ENCODE assay signal across 8 cellular contexts in genomic region chr2:10446631-10447030, GRCh38. TPM values are rescaled to one million over a fixed set of nuclear protein-coding genes. Genes with fewer than 3 reads are reported as not detected.
DNase-seq lines count a peak whose midpoint lies in the region; ATAC-seq, FAIRE-seq and TF ChIP-seq lines count a peak whose summit lies in the region.

No MANE protein-coding gene starts in this region.

- no peak overlapping the region for H3K18ac ChIP-seq in IMR-90 (ENCODE audit: low read depth, low read length)

- POLR2A ChIA-PET in BJ (lab: Charles Lee) (no interaction called here), IMR-90 (lab: Charles Lee; ENCODE audit: unreplicated experiment) (no interaction called here), GM12878 (lab: Charles Lee) (interaction anchor here (0.7 to 4.4 kb wide), 11 partner anchors 10 to 604 kb away, joined by 3 to 60 read pairs (median 3); partner anchors contain the start of genes CYS1, HPCAL1 and TAF1B)

- H3K9me3 Mint-ChIP-seq in naive B cell = no peaks in the 10 kb centered on the region

- no peak overlapping the region for H2AK5ac ChIP-seq in IMR-90 (ENCODE audit: low read depth, low read length)

- H3K27ac ChIP-seq in IMR-90 (ENCODE audit: insufficient read depth, low read length) (no peak overlapping the region), GM12878 (ENCODE audit: control insufficient read depth, insufficient read depth) (peak overlapping the region; percentile 93)

- peaks cover 28 to 29% of the 10 kb centered on the region in 2 donors for H3K36me3 Mint-ChIP-seq in naive B cell

- TF ChIP-seq POLR2A in IMR-90 (IDR thresholded peaks at IDR 0.05; ENCODE audit: low read depth, low read length) (no peak), GM12878 (IDR thresholded peaks at IDR 0.05; ENCODE audit: low read depth, low read length) (no peak), GM18505 (IDR thresholded peaks at IDR 0.05; ENCODE audit: borderline replicate concordance, extremely low read depth, insufficient read depth, insufficient read length) (no peak)

- H2AFZ ChIP-seq in IMR-90 (replicated peaks; ENCODE audit: low read length, poor library complexity) = no peak overlapping the region
- H2AFZ ChIP-seq in GM12878 (ENCODE audit: control insufficient read depth, low read depth, low read length) = no peak overlapping the region

- H2AK9ac ChIP-seq in IMR-90 (replicated peaks; ENCODE audit: low read depth, low read length, poor library complexity) = peak overlapping the region; percentile 74

- H3K9me3 ChIP-seq in IMR-90 (ENCODE audit: control insufficient read depth, insufficient read depth, low read length) (no peaks in the 10 kb centered on the region), GM12878 (replicated peaks; ENCODE audit: control insufficient read depth, insufficient read depth, low read length) (no peaks in the 10 kb centered on the region)

- H3K79me2 ChIP-seq in GM12878 (ENCODE audit: control insufficient read depth, insufficient read depth, low read length) = peaks cover 58% of the 10 kb centered on the region

- no peak overlapping the region for H3K4ac ChIP-seq in IMR-90 (ENCODE audit: low read depth, low read length)

- TF ChIP-seq CTCF in BJ (IDR thresholded peaks at IDR 0.05; ENCODE audit: insufficient read depth, low read depth, low read length) (no peak), IMR-90 (conservative IDR thresholded peaks at IDR 0.05; ENCODE audit: low read depth, low read length) (no peak), GM12878 (IDR thresholded peaks at IDR 0.05 in 2 of 3, conservative IDR thresholded peaks at IDR 0.05 in 1 of 3; ENCODE audit: control insufficient read depth in 2 of 3, extremely low read depth in 1 of 3, insufficient read depth in 1 of 3, low read depth in 3 of 3, low read length in 3 of 3) (no peak)

- H3K27me3 ChIP-seq in BJ (ENCODE audit: control insufficient read depth, insufficient read depth, low read length) = no peaks in the 10 kb centered on the region
- H3K27me3 ChIP-seq in IMR-90 (ENCODE audit: control insufficient read depth, insufficient read depth, low read length) = no peaks in the 10 kb centered on the region
- H3K27me3 ChIP-seq in GM12878 (replicated peaks in 1 of 2; ENCODE audit: control insufficient read depth in 2 of 2, insufficient read depth in 2 of 2, low read length in 1 of 2) = no peaks in the 10 kb centered on the region

- CTCF ChIA-PET in BJ (lab: Yijun Ruan, JAX) = interaction anchor here (1.1 to 5.2 kb wide), 5 partner anchors 9 to 374 kb away, joined by 3 to 36 read pairs (median 4); no protein-coding TSS in a partner anchor
- CTCF ChIA-PET in IMR-90 (lab: Yijun Ruan, JAX) = interaction anchor here (1.1 to 2.0 kb wide), 2 partner anchors 12 to 213 kb away, joined by 6 to 8 read pairs; no protein-coding TSS in a partner anchor
- CTCF ChIA-PET in GM12878 (lab: Yijun Ruan, JAX) = interaction anchor here (0.6 to 8.7 kb wide), 10 partner anchors 8 to 374 kb away, joined by 3 to 88 read pairs (median 6); no protein-coding TSS in a partner anchor

- no peak for FAIRE-seq in GM12878 (lab: Jason Lieb, UNC)

- H3K27me3 Mint-ChIP-seq in naive B cell = no peaks in the 10 kb centered on the region

- peaks cover 19% of the 10 kb centered on the region for H4K20me1 ChIP-seq in IMR-90 (ENCODE audit: insufficient read depth, low read length)
- peaks cover 8% of the 10 kb centered on the region; the same call in 1 of the 2 replicates for H4K20me1 ChIP-seq in GM12878 (ENCODE audit: control insufficient read depth, insufficient read depth)

- DNase-seq in BJ (ENCODE audit: low read depth) = no peak
- no peak for DNase-seq in IMR-90
- DNase-seq in GM12878 (ENCODE audit: low read depth, low spot score) = no peak
- no peak for DNase-seq in naive B cell
- no peak for DNase-seq in dedifferentiated amniotic fluid mesenchymal stem cell (ENCODE audit: extremely low spot score)

- no peak overlapping the region for H2BK20ac ChIP-seq in IMR-90 (ENCODE audit: low read depth, low read length)

- H2BK120ac ChIP-seq in IMR-90 (ENCODE audit: low read depth, low read length) = no peak overlapping the region

- peaks cover 5% of the 10 kb centered on the region; the same call in 1 of the 2 replicates for H3K9me1 ChIP-seq in IMR-90 (ENCODE audit: insufficient read depth, low read length)

- H3K79me1 ChIP-seq in IMR-90 (ENCODE audit: low read depth in 1 of 2, low read length in 2 of 2) = peaks cover 14 to 46% of the 10 kb centered on the region in 2 experiments; a peak in 3 of 4 replicates

- 0 out of 2 replicates have a peak overlapping the region, but pooled peaks have one; percentile 50 for H3K23ac ChIP-seq in IMR-90 (ENCODE audit: low read depth, low read length)

- BruUV-seq in IMR-90 (replicated peaks; lab: Mats Ljungman, UMichigan) (no TSS peak), GM12878 (replicated peaks; lab: Mats Ljungman, UMichigan) (no TSS peak)

- RAD21 ChIA-PET in GM12878 (lab: Charles Lee; ENCODE audit: unreplicated experiment) = interaction anchor here (0.7 to 7.0 kb wide), 8 partner anchors 9 to 361 kb away, joined by 3 to 115 read pairs (median 8); partner anchors contain the start of gene HPCAL1

- H3K9ac ChIP-seq in IMR-90 (ENCODE audit: low read depth, low read length) (peak overlapping the region; percentile 41; the same call in 1 of the 2 replicates), GM12878 (ENCODE audit: control insufficient read depth, insufficient read depth, low read length) (peak overlapping the region; percentile 93)

- H3K4me3 Mint-ChIP-seq in naive B cell = peak overlapping the region; percentile 46 to 97 (median 90)

- no peak overlapping the region for H3K56ac ChIP-seq in IMR-90 (ENCODE audit: extremely low read depth, insufficient read depth, low read length)

- no peak overlapping the region for H4K8ac ChIP-seq in IMR-90 (ENCODE audit: low read depth in 2 of 2, low read length in 2 of 2)

- H3K36me3 ChIP-seq in BJ (ENCODE audit: control insufficient read depth, insufficient read depth, low read length) = peaks cover 5% of the 10 kb centered on the region
- peaks cover 17% of the 10 kb centered on the region for H3K36me3 ChIP-seq in IMR-90 (ENCODE audit: control insufficient read depth, insufficient read depth, low read length)
- H3K36me3 ChIP-seq in GM12878 (ENCODE audit: control insufficient read depth in 2 of 2, insufficient read depth in 2 of 2, low read length in 1 of 2) = peaks cover 8 to 29% of the 10 kb centered on the region in 2 experiments

- H4K5ac ChIP-seq in IMR-90 (ENCODE audit: low read depth, low read length) = no peak overlapping the region

- H3K4me1 ChIP-seq in IMR-90 (ENCODE audit: control insufficient read depth, insufficient read depth, low read length) = peaks cover 4% of the 10 kb centered on the region; the same call in 1 of the 2 replicates
- peaks cover 25% of the 10 kb centered on the region for H3K4me1 ChIP-seq in GM12878 (ENCODE audit: control insufficient read depth, insufficient read depth, low read length)

- peak overlapping the region in 2 of 6 donors; percentile 61 to 78 for H3K27ac Mint-ChIP-seq in naive B cell

- peaks cover 22 to 63% (median 39%) of the 10 kb centered on the region in 3 donors for H3K4me1 Mint-ChIP-seq in naive B cell

- H2BK15ac ChIP-seq in IMR-90 (ENCODE audit: low read depth, low read length) = no peak overlapping the region

- TF ChIP-seq EP300 in GM12878 (IDR thresholded peaks at IDR 0.05; ENCODE audit: borderline replicate concordance in 1 of 2, control insufficient read depth in 1 of 2, low read depth in 2 of 2, low read length in 2 of 2) = no peak

- no peak overlapping the region for H4K91ac ChIP-seq in IMR-90 (ENCODE audit: insufficient read depth, low read depth, low read length)

- ATAC-seq in IMR-90 (ENCODE audit: low read depth) = no peak
- ATAC-seq in GM12878 = no peak
- no peak for ATAC-seq in naive B cell (ENCODE audit: low read depth in 2 of 2)
- no peak for ATAC-seq in GM18505 (IDR thresholded peaks at IDR 0.05; ENCODE audit: unreplicated experiment)
- ATAC-seq in HG02678 (IDR thresholded peaks at IDR 0.05; ENCODE audit: unreplicated experiment) = no peak
- ATAC-seq in HG03039 (IDR thresholded peaks at IDR 0.05; ENCODE audit: unreplicated experiment) = no peak

- TF ChIP-seq RAD21 in IMR-90 (IDR thresholded peaks at IDR 0.05; ENCODE audit: low read length) (no peak), GM12878 (IDR thresholded peaks at IDR 0.05; ENCODE audit: insufficient read depth, low read depth, low read length) (no peak)

- H3K4me2 ChIP-seq in IMR-90 (ENCODE audit: low read depth, low read length) (peak overlapping the region; percentile 20), GM12878 (ENCODE audit: control insufficient read depth, insufficient read depth) (peak overlapping the region; percentile 92)

- dilution Hi-C loops in IMR-90 (cut with HindIII; ENCODE audit: low sequenced_read_pairs, unreplicated experiment) = no loop called here

- intact Hi-C loops in IMR-90 (cut with micrococcal nuclease) (loop anchor here (1.0 to 2.0 kb wide), 2 partner anchors 214 to 222 kb away; no protein-coding TSS in a partner anchor), GM12878 (cut with micrococcal nuclease; ENCODE audit: unreplicated experiment) (loop anchor here (5.0 kb wide), 2 partner anchors 221 to 366 kb away; partner anchors contain the start of gene PDIA6)

- 0 out of 2 replicates have a peak overlapping the region, but pooled peaks have one; percentile 63 for H3K4me3 ChIP-seq in BJ (ENCODE audit: low read depth, low read length)
- no peak overlapping the region for H3K4me3 ChIP-seq in IMR-90 (ENCODE audit: insufficient read depth, low read depth, low read length)
- peak overlapping the region; percentile 93 for H3K4me3 ChIP-seq in GM12878

- in situ Hi-C loops in IMR-90 (cut with MboI; ENCODE audit: low sequenced_read_pairs) (no loop called here), GM12878 (cut with MboI) (no loop called here)

- 83% methylated on average over 2 of the region's 6 CpGs; no CpG with 5 or more reads in 1 of the 2 experiments for WGBS in IMR-90 (ENCODE audit: extremely low coverage in 2 of 2, insufficient read length in 1 of 2), 2 experiments
- under 1% methylated on average over 6 of the region's 6 CpGs for WGBS in GM12878 (ENCODE audit: insufficient coverage, insufficient replicate concordance, low lambda C conversion rate, missing lambda C conversion rate)

- H2BK5ac ChIP-seq in IMR-90 (ENCODE audit: low read depth, low read length, poor library complexity, severe bottlenecking) = no peak overlapping the region

- 0 out of 2 replicates have a peak overlapping the region, but pooled peaks have one; percentile 63 for H3K14ac ChIP-seq in IMR-90 (replicated peaks; ENCODE audit: low read depth, low read length)

- SMC1A ChIA-PET in GM12878 (lab: Charles Lee; ENCODE audit: uncharacterized antibody, unreplicated experiment) = interaction anchor here (0.8 to 6.5 kb wide), 13 partner anchors 9 to 1238 kb away, joined by 3 to 76 read pairs (median 4); no protein-coding TSS in a partner anchor

RNA-seq across cellular contexts. Expression of gene ODC1, which starts 1.5 kb away (rescaled TPM):
- polyA plus RNA-seq in BJ (2011; rRNA removed) (86.9 and 167 TPM in 2 replicates), IMR-90 (2012; rRNA removed) (103 and 117 TPM in 2 replicates), GM12878 (2011; rRNA removed) (441 and 462 TPM in 2 replicates), GM12878 (2014; fragmentation: Illumina TruSeq; extraction: Trizol) (423 and 510 TPM in 2 replicates), GM12878 (2014; fragmentation: Nextera tagmentation; extraction: Ambion mirVana) (100 to 1,000 TPM; 131 to 235 TPM), GM12878 (2014; rRNA removed) (318 and 385 TPM in 2 replicates), GM12878 (2016; fragmentation: Nextera tagmentation; extraction: Ambion mirVana) (100 to 1,000 TPM in 1 of 2 experiments, 10 to 100 TPM in 1; 68.5 to 366 TPM), naive B cell (ENCODE audit: low read depth in 6 of 6) (100 to 1,000 TPM; 142 to 202 (median 165) TPM)
- 46.7 and 64.1 TPM in 2 replicates for polyA minus RNA-seq in BJ (2011; rRNA and poly(A)+ RNA removed)
- total RNA-seq in IMR-90 (2012; rRNA removed) (204 and 251 TPM in 2 replicates), GM12878 (2014; rRNA removed) (314 and 385 TPM in 2 replicates), GM12878 (2014; rRNA removed; fragmentation: Illumina TruSeq; extraction: Trizol) (393 and 419 TPM in 2 replicates), GM12878 (2021) (281 and 308 TPM in 2 replicates)
- polyA plus RNA-seq in IMR-90 (2012; cell fraction: cytosol; rRNA removed) = 55.7 and 87.1 TPM in 2 replicates
- 43.7 and 137 TPM in 2 replicates for polyA plus RNA-seq in IMR-90 (2012; cell fraction: nucleus; rRNA removed; ENCODE audit: low replicate concordance)
- total RNA-seq in GM12878 (2013; cell fraction: nucleolus; rRNA removed) = 30.2 and 35.3 TPM in 2 replicates
- 143 TPM for polyA plus RNA-seq in GM12878 (2011; ENCODE audit: low read depth)
- polyA plus RNA-seq in GM12878 (2011; cell fraction: cytosol; rRNA removed) = 272 and 313 TPM in 2 replicates
- 176 and 243 TPM in 2 replicates for polyA plus RNA-seq in GM12878 (2011; cell fraction: nucleus; rRNA removed)
- polyA plus RNA-seq in GM12878 (2012) = 145 and 165 TPM in 2 replicates
- polyA minus RNA-seq in GM12878 (2011; rRNA and poly(A)+ RNA removed) = 297 and 376 TPM in 2 replicates
- 90.7 and 122 TPM in 2 replicates for polyA minus RNA-seq in GM12878 (2011; cell fraction: cytosol; rRNA and poly(A)+ RNA removed)
- 32.8 and 50.8 TPM in 2 replicates for polyA minus RNA-seq in GM12878 (2011; cell fraction: nucleus; rRNA and poly(A)+ RNA removed)
